In genomic region chr9:77475641-77476473, GRCh38 we compare ENCODE assay signal across 8 cellular contexts.
DNase-seq lines count a peak whose midpoint lies in the region; ATAC-seq and TF ChIP-seq lines count a peak whose summit lies in the region.

No MANE protein-coding gene starts in this region.

- ATAC-seq in GM19372 (IDR thresholded peaks at IDR 0.05; ENCODE audit: low read depth, unreplicated experiment) = peak; percentile 96
- peak; percentile 99 for ATAC-seq in HG03354 (IDR thresholded peaks at IDR 0.05; ENCODE audit: poor library complexity, severe bottlenecking, unreplicated experiment)

- H3K4me3 ChIP-seq in AG10803 (ENCODE audit: low read length) = no peak overlapping the region

- DNase-seq in AG10803 (ENCODE audit: low read depth) (peak; percentile 82), left kidney (ENCODE audit: low read depth, low spot score) (peak; percentile 33), NCI-H2107 treated with DMSO at 0.1 percent for 48 hours (lab: John Stamatoyannopoulos, UW; ENCODE audit: unreplicated experiment) (no peak), cortex of kidney (lab: John Stamatoyannopoulos, UW) (no peak), HuH-7 (ENCODE audit: low spot score) (no peak)
- DNase-seq in activated CD4-positive, alpha-beta T cell treated with anti-CD3 and anti-CD28 coated beads, Interleukin-2, amount 50 U/mL, for 48 hours = peak; percentile 55 to 66

- no peak for TF ChIP-seq CTCF in AG10803 (conservative IDR thresholded peaks at IDR 0.05; ENCODE audit: low read length)

Comparison
In these comparisons a context has a peak if more than half of its experiments do, and no peak if none do; other contexts are left out.
1. DNase-seq: peak in AG10803 (single experiment), activated CD4-positive, alpha-beta T cell treated with anti-CD3 and anti-CD28 coated beads, Interleukin-2, amount 50 U/mL, for 48 hours (2 of 2) and left kidney (single experiment); none in NCI-H2107 treated with DMSO at 0.1 percent for 48 hours (single experiment), cortex of kidney (single experiment) and HuH-7 (single experiment).